ENCODE assay signal across 14 cellular contexts in genomic region chr9:111407813-111408212, GRCh38.
DNase-seq lines count a peak whose midpoint lies in the region; ATAC-seq, FAIRE-seq and TF ChIP-seq lines count a peak whose summit lies in the region.
"Had no signal": no experiment of that assay in that cellular context is flagged by ENCODE, and none has a peak within 500 bp of the region (broad histone marks: within the 10 kb centered on the region; RNA-seq: fewer than 3 reads in every experiment).

No MANE protein-coding gene starts in this region.

- BruUV-seq in HepG2 (replicated peaks; lab: Mats Ljungman, UMichigan) = no TSS peak
- BruUV-seq in A673 (replicated peaks; lab: Mats Ljungman, UMichigan) = no TSS peak

- H2BK5ac ChIP-seq in H1 (ENCODE audit: low read depth, low read length) = no peak overlapping the region

- no peaks in the 10 kb centered on the region for H3K4me1 ChIP-seq in HepG2 (ENCODE audit: insufficient read depth, low read length)
- H3K4me1 ChIP-seq in right lobe of liver = no peaks in the 10 kb centered on the region
- H3K4me1 ChIP-seq in H1 (replicated peaks in 1 of 4; ENCODE audit: control insufficient read depth in 3 of 4, insufficient read depth in 4 of 4, low read length in 3 of 4) = no peaks in the 10 kb centered on the region; a peak in 1 of 7 replicates
- H3K4me1 ChIP-seq in A673 (ENCODE audit: insufficient read depth, low read length, poor library complexity, severe bottlenecking) = no peaks in the 10 kb centered on the region
- H3K4me1 ChIP-seq: BLaER1 treated with 17β-estradiol and CSF1 and Interleukin-3, amounts not matched to agents 10 nM and 100 nM had no signal

- in situ Hi-C loops in HepG2 (cut with HindIII; ENCODE audit: extremely low pct_ligation_motif_present, low pct_unique_long_range_greater_than_20kb) = no loop called here

- WGBS in HepG2 (ENCODE audit: low lambda C conversion rate) = 100% methylated on average over 3 of the region's 3 CpGs
- 94% methylated on average over 3 of the region's 3 CpGs for whole genome bisulfite sequencing in right lobe of liver (ENCODE audit: insufficient coverage, low coverage, low lambda C conversion rate, missing lambda C conversion rate)
- 92% methylated on average over 3 of the region's 3 CpGs; no CpG with 5 or more reads in 1 of the 2 experiments for WGBS in H1 (ENCODE audit: extremely low coverage in 1 of 2, insufficient coverage in 1 of 2, insufficient read length in 1 of 2, insufficient replicate concordance in 2 of 2, low coverage in 1 of 2, low lambda C conversion rate in 2 of 2, missing lambda C conversion rate in 1 of 2), 2 experiments

- no peak overlapping the region for H2AFZ ChIP-seq in HepG2 (ENCODE audit: low read length)
- H2AFZ ChIP-seq in H1 (ENCODE audit: low read length) = no peak overlapping the region

- no peak for FAIRE-seq in HepG2 (lab: Jason Lieb, UNC)
- no peak for FAIRE-seq in H1 (lab: Jason Lieb, UNC)

- no peaks in the 10 kb centered on the region for H3K79me1 ChIP-seq in H1 (ENCODE audit: low read depth, low read length)

- H3K9me3 ChIP-seq in HepG2 (ENCODE audit: low read length) (no peaks in the 10 kb centered on the region), right lobe of liver (no peaks in the 10 kb centered on the region), H1 (ENCODE audit: insufficient read depth in 2 of 2, low read depth in 1 of 2, low read length in 1 of 2) (no peaks in the 10 kb centered on the region), A673 (ENCODE audit: low read depth, low read length, poor library complexity, severe bottlenecking) (peaks cover 13% of the 10 kb centered on the region)

- no peak overlapping the region for H2BK120ac ChIP-seq in H1 (replicated peaks; ENCODE audit: low read depth, low read length)

- H4K20me1 ChIP-seq in HepG2 (ENCODE audit: insufficient read depth, low read length) = no peaks in the 10 kb centered on the region
- no peaks in the 10 kb centered on the region for H4K20me1 ChIP-seq in H1 (replicated peaks in 1 of 2; ENCODE audit: control insufficient read depth in 1 of 2, insufficient read depth in 2 of 2, low read length in 2 of 2)

- H3K27me3 ChIP-seq in HepG2 (ENCODE audit: control insufficient read depth in 1 of 2, insufficient read depth in 2 of 2, low read length in 2 of 2) = no peaks in the 10 kb centered on the region
- no peaks in the 10 kb centered on the region for H3K27me3 ChIP-seq in right lobe of liver
- no peaks in the 10 kb centered on the region for H3K27me3 ChIP-seq in H1 (replicated peaks in 1 of 4; ENCODE audit: control insufficient read depth in 3 of 4, extremely low read depth in 1 of 4, insufficient read depth in 3 of 4, low read length in 3 of 4)
- H3K27me3 ChIP-seq in A673 (replicated peaks; ENCODE audit: insufficient read depth, low read depth, low read length, poor library complexity) = no peaks in the 10 kb centered on the region
- H3K27me3 ChIP-seq: BLaER1 treated with 17β-estradiol and CSF1 and Interleukin-3, amounts not matched to agents 10 nM and 100 nM had no signal

- H3K79me2 ChIP-seq in HepG2 (ENCODE audit: insufficient read depth, low read length) = peaks cover 2% of the 10 kb centered on the region
- H3K79me2 ChIP-seq in H1 (ENCODE audit: control insufficient read depth in 1 of 2, insufficient read depth in 2 of 2, low read length in 2 of 2) = peaks cover 0 to 13% of the 10 kb centered on the region in 2 experiments; a peak in 2 of 4 replicates

- no peak overlapping the region for H3K56ac ChIP-seq in H1 (replicated peaks; ENCODE audit: insufficient read length, low read depth, low read length)

- no peak for DNase-seq in HepG2 (ENCODE audit: low spot score)
- DNase-seq in right lobe of liver = no peak
- no peak for DNase-seq in H1 (ENCODE audit: low read depth in 1 of 2, low spot score in 2 of 2)
- peak; percentile 5 for DNase-seq in occipital lobe (lab: John Stamatoyannopoulos, UW)
- DNase-seq in stimulated activated CD4-positive, alpha-beta T cell treated with anti-CD3 and anti-CD28 coated beads, Interleukin-4, amount 100 ng/mL, for 4 hours = no peak
- DNase-seq in A673 (ENCODE audit: low spot score) = no peak
- DNase-seq: 8988T; ACHN; CD4-positive, CD25-positive, alpha-beta regulatory T cell; DMS53; GF-D8; H7 had no signal

- no peak overlapping the region for H2BK12ac ChIP-seq in H1 (ENCODE audit: low read depth, low read length)

- H3K9ac ChIP-seq in HepG2 (ENCODE audit: insufficient read depth, low read depth, low read length) (no peak overlapping the region), H1 (replicated peaks in 1 of 4; ENCODE audit: extremely low read depth in 1 of 4, low read depth in 3 of 4, low read length in 3 of 4) (no peak overlapping the region)
- H3K9ac ChIP-seq: BLaER1 treated with 17β-estradiol and CSF1 and Interleukin-3, amounts not matched to agents 10 nM and 100 nM had no signal

- intact Hi-C loops in HepG2 (cut with micrococcal nuclease; ENCODE audit: unreplicated experiment) = no loop called here
- intact Hi-C loops in right lobe of liver (cut with DNase I) = no loop called here
- intact Hi-C loops in A673 (cut with micrococcal nuclease; ENCODE audit: unreplicated experiment) = no loop called here

- TF ChIP-seq EP300 in HepG2 (IDR thresholded peaks at IDR 0.05; ENCODE audit: low read depth in 2 of 2, low read length in 2 of 2) (no peak), HepG2 (CRISPR knock-in tag; IDR thresholded peaks at IDR 0.05; ENCODE audit: borderline replicate concordance) (no peak), H1 (IDR thresholded peaks at IDR 0.05; ENCODE audit: borderline replicate concordance in 1 of 2, low read depth in 2 of 2, low read length in 2 of 2) (no peak)

- no peak overlapping the region for H3K4me3 ChIP-seq in HepG2 (replicated peaks in 1 of 3; ENCODE audit: insufficient read depth in 1 of 3, low read depth in 2 of 3, low read length in 3 of 3)
- H3K4me3 ChIP-seq in right lobe of liver = no peak overlapping the region
- H3K4me3 ChIP-seq in H1 (ENCODE audit: extremely low read depth in 1 of 4, insufficient read depth in 2 of 4, low read depth in 3 of 4, low read length in 4 of 4) = no peak overlapping the region
- no peak overlapping the region for H3K4me3 ChIP-seq in A673 (ENCODE audit: low read depth, low read length, poor library complexity, severe bottlenecking)
- H3K4me3 ChIP-seq: BLaER1 treated with 17β-estradiol and CSF1 and Interleukin-3, amounts not matched to agents 10 nM and 100 nM had no signal

- peaks cover 9 to 82% of the 10 kb centered on the region in 2 experiments; a peak in 4 of 5 replicates for H3K36me3 ChIP-seq in HepG2 (replicated peaks in 1 of 2; ENCODE audit: control insufficient read depth in 1 of 2, insufficient read depth in 2 of 2, low read length in 2 of 2)
- H3K36me3 ChIP-seq in right lobe of liver = peaks cover 4 to 81% (median 24%) of the 10 kb centered on the region in 4 donors
- peaks cover 0 to 58% (median 33%) of the 10 kb centered on the region in 4 experiments; a peak in 5 of 8 replicates for H3K36me3 ChIP-seq in H1 (ENCODE audit: control insufficient read depth in 2 of 4, insufficient read depth in 4 of 4, low read length in 3 of 4)
- H3K36me3 ChIP-seq in A673 (ENCODE audit: insufficient read depth, low read length, poor library complexity, severe bottlenecking) = peaks cover 91% of the 10 kb centered on the region

- H2BK15ac ChIP-seq in H1 (ENCODE audit: low read length) = no peak overlapping the region

- ATAC-seq in HepG2 = no peak
- ATAC-seq in right lobe of liver = no peak
- ATAC-seq in GM18511 (IDR thresholded peaks at IDR 0.05; ENCODE audit: unreplicated experiment) = no peak

- H3K23me2 ChIP-seq in H1 (ENCODE audit: low read depth, low read length) = no peaks in the 10 kb centered on the region

- CTCF ChIA-PET in HepG2 (lab: Yijun Ruan, JAX; ENCODE audit: low intra/inter-chr PET ratio, low total read pairs) (no interaction called here), H1 (lab: Charles Lee; ENCODE audit: partially characterized antibody) (no interaction called here), A673 (lab: Charles Lee) (no interaction called here)

- no peak overlapping the region for H4K5ac ChIP-seq in H1 (ENCODE audit: insufficient read length, low read depth, low read length)

- no peak for TF ChIP-seq CTCF in HepG2 (CRISPR knock-in tag; IDR thresholded peaks at IDR 0.05)
- no peak for TF ChIP-seq CTCF in right lobe of liver (IDR thresholded peaks at IDR 0.05)
- TF ChIP-seq CTCF in H1 (IDR thresholded peaks at IDR 0.05; ENCODE audit: control extremely low read depth in 1 of 3, insufficient read depth in 1 of 3, low read depth in 1 of 3, low read length in 3 of 3) = no peak
- TF ChIP-seq CTCF in A673 (conservative IDR thresholded peaks at IDR 0.05; ENCODE audit: low read depth, low read length) = no peak

- no peak overlapping the region for H2BK20ac ChIP-seq in H1 (ENCODE audit: low read length)

- H3K27ac ChIP-seq in HepG2 (ENCODE audit: extremely low read length, insufficient read depth, low read length) (no peak overlapping the region), right lobe of liver (no peak overlapping the region), H1 (ENCODE audit: low read depth, low read length) (no peak overlapping the region), A673 (ENCODE audit: low read depth, low read length, poor library complexity, severe bottlenecking) (no peak overlapping the region)
- H3K27ac ChIP-seq: BLaER1 treated with 17β-estradiol and CSF1 and Interleukin-3, amounts not matched to agents 10 nM and 100 nM had no signal

- H4K91ac ChIP-seq in H1 (replicated peaks; ENCODE audit: insufficient read length, low read length) = peak overlapping the region; percentile 1

- H3K4me2 ChIP-seq in HepG2 (ENCODE audit: low read depth, low read length) = no peak overlapping the region
- no peak overlapping the region for H3K4me2 ChIP-seq in H1 (ENCODE audit: insufficient read depth in 1 of 2, low read depth in 2 of 2, low read length in 2 of 2)
- H3K4me2 ChIP-seq: BLaER1 treated with 17β-estradiol and CSF1 and Interleukin-3, amounts not matched to agents 10 nM and 100 nM had no signal

- POLR2A ChIA-PET in HepG2 (lab: Yijun Ruan, JAX) = no interaction called here
- POLR2A ChIA-PET in H1 (lab: Charles Lee; ENCODE audit: partially characterized antibody) = interaction anchor here (0.6 to 1.0 kb wide), 2 partner anchors 75 to 148 kb away, joined by 3 read pairs; no protein-coding TSS in a partner anchor
- POLR2A ChIA-PET in A673 (lab: Charles Lee; ENCODE audit: low non-redundant PET) = no interaction called here

- H3K23ac ChIP-seq in H1 (ENCODE audit: insufficient read length) = no peak overlapping the region

- no peak overlapping the region for H3K18ac ChIP-seq in H1 (ENCODE audit: extremely low read depth, low read length)

- no peak overlapping the region for H4K8ac ChIP-seq in H1 (ENCODE audit: extremely low read depth, insufficient read depth, low read length)

- TF ChIP-seq RAD21 in HepG2 (CRISPR knock-in tag; IDR thresholded peaks at IDR 0.05) = no peak
- no peak for TF ChIP-seq RAD21 in H1 (IDR thresholded peaks at IDR 0.05 in 1 of 2, conservative IDR thresholded peaks at IDR 0.05 in 1 of 2; ENCODE audit: low read depth in 2 of 2, low read length in 2 of 2)

- H3K14ac ChIP-seq in H1 (ENCODE audit: insufficient read length) = no peak overlapping the region

- H3K4ac ChIP-seq in H1 (replicated peaks; ENCODE audit: insufficient read length, low read depth, low read length) = no peak overlapping the region

- TF ChIP-seq POLR2A in HepG2 (IDR thresholded peaks at IDR 0.05; ENCODE audit: insufficient read depth in 1 of 2, low read depth in 2 of 2, low read length in 2 of 2) (no peak), right lobe of liver (IDR thresholded peaks at IDR 0.05) (no peak), H1 (IDR thresholded peaks at IDR 0.05; ENCODE audit: control extremely low read depth in 1 of 2, low read depth in 2 of 2, low read length in 2 of 2) (no peak)

- no peak overlapping the region for H2AK5ac ChIP-seq in H1 (ENCODE audit: low read depth, low read length)

Comparison
In these comparisons a context has a peak if more than half of its experiments do, and no peak if none do; other contexts are left out.
1. Of the 41 proteins assayed by ChIP-seq in both HepG2 and H1: peak only in HepG2: MAFK; only in H1: none; in both: none; in neither: 40.